In the genomic region with DNA sequence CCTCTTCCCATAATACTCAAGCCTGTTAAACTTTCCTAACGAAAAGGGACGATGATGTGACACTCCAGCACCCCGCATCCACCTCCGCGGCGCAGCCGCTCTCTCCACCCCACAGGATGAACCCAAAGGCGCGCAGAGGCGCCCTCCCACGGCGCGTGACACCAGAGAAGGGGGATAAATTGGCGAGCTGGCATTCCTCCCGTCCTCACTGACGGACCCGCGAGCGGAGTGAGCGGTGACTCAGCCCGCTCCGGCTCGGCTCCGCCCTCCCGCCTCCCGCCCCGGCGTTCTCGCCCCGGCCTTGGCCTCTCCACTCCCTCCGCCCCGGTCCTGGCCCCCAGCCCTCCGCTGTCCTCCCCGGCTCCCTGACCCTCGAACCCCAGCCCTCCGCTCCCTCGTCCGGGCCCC, we compare ENCODE assay signal across 8 cellular contexts. TPM values are rescaled to one million over a fixed set of nuclear protein-coding genes. Genes with fewer than 3 reads are reported as not detected.
DNase-seq lines count a peak whose midpoint lies in the region; TF ChIP-seq lines count a peak whose summit lies in the region.

No MANE protein-coding gene starts in this region.

- H4K20me1 ChIP-seq in MM.1S (ENCODE audit: insufficient read depth, low read length), result peaks cover 17% of the 10 kb centered on the region

- H3K4me3 ChIP-seq in GM12865 (ENCODE audit: low read depth, low read length) (peak overlapping the region; percentile 82), HAP-1 (peak overlapping the region; percentile 94), MM.1S (ENCODE audit: low read length) (peak overlapping the region; percentile 92)

- no peaks in the 10 kb centered on the region for H3K9me2 ChIP-seq in MM.1S (replicated peaks; ENCODE audit: insufficient read depth, low read length)

- DNase-seq in GM12865 (ENCODE audit: low read depth) (peak; percentile 75), HAP-1 (ENCODE audit: low spot score in 2 of 2) (peak; percentile 50 to 81), MM.1S (peak; percentile 69), T-helper 1 cell (peak; percentile 28 to 67 (median 55)), anterior cingulate cortex (lab: John Stamatoyannopoulos, UW) (peak in 54 of 58 donors; percentile 9 to 91 (median 46)), hepatic stellate cell (ENCODE audit: low spot score) (peak; percentile 95), renal cortical epithelial cell (ENCODE audit: low read depth) (peak; percentile 67), cerebellar nuclear complex (lab: John Stamatoyannopoulos, UW) (no peak)

- TF ChIP-seq CTCF in GM12865 (IDR thresholded peaks at IDR 0.05; ENCODE audit: insufficient read depth, low read depth, low read length, missing control alignments) (no peak), MM.1S (IDR thresholded peaks at IDR 0.05; ENCODE audit: low read length) (no peak)

- peak overlapping the region; percentile 91 for H3K27ac ChIP-seq in MM.1S (ENCODE audit: low read length)

- H3K36me3 ChIP-seq in HAP-1 (replicated peaks) (peaks cover 3% of the 10 kb centered on the region; the same call in 1 of the 2 replicates), MM.1S (replicated peaks; ENCODE audit: insufficient read depth, low read length) (no peaks in the 10 kb centered on the region)

- H3F3A ChIP-seq in MM.1S (ENCODE audit: insufficient read depth, low read length), result peaks cover 25% of the 10 kb centered on the region

- H3K9me3 ChIP-seq in HAP-1, result no peaks in the 10 kb centered on the region
- no peaks in the 10 kb centered on the region for H3K9me3 ChIP-seq in MM.1S (replicated peaks; ENCODE audit: insufficient read depth, low read length)

- peaks cover 13% of the 10 kb centered on the region for H3K4me1 ChIP-seq in HAP-1
- peaks cover 18% of the 10 kb centered on the region for H3K4me1 ChIP-seq in MM.1S (ENCODE audit: low read length)

- peaks cover 63% of the 10 kb centered on the region for H3K79me2 ChIP-seq in MM.1S (ENCODE audit: low read length)

- in situ Hi-C loops in HAP-1 (cut with MboI; ENCODE audit: low sequenced_read_pairs), result no loop called here

- peak overlapping the region; percentile 99 for H3K9ac ChIP-seq in MM.1S (ENCODE audit: low read length)

- peak overlapping the region; percentile 97 for H2AFZ ChIP-seq in MM.1S (ENCODE audit: low read length)

- H3K27me3 ChIP-seq in HAP-1 (ENCODE audit: low read depth), result no peaks in the 10 kb centered on the region
- H3K27me3 ChIP-seq in MM.1S (replicated peaks; ENCODE audit: insufficient read depth, low read length), result no peaks in the 10 kb centered on the region

- H3K4me2 ChIP-seq in MM.1S (ENCODE audit: low read depth, low read length), result peak overlapping the region; percentile 85

RNA-seq across cellular contexts. Expression of a gene that starts 0.6 kb away (rescaled TPM):
- total RNA-seq in renal cortical epithelial cell, result 14.2 and 18.7 TPM in 2 replicates

Comparison
In these comparisons a context has a peak if more than half of its experiments do, and no peak if none do; other contexts are left out.
1. DNase-seq: peak in GM12865 (single experiment), HAP-1 (2 of 2), MM.1S (single experiment), T-helper 1 cell (5 of 5), anterior cingulate cortex (54 of 58), hepatic stellate cell (single experiment) and renal cortical epithelial cell (single experiment); none in cerebellar nuclear complex (0 of 2).
2. Peak in every context shown above with its lines, with median percentiles within 50 percentile points of each other: H3K4me3 ChIP-seq.